In genomic region chr11:10233581-10233980, GRCh38 we compare ENCODE assay signal across 19 cellular contexts.
DNase-seq lines count a peak whose midpoint lies in the region; ATAC-seq, FAIRE-seq and TF ChIP-seq lines count a peak whose summit lies in the region.
"Had no signal": no experiment of that assay in that cellular context is flagged by ENCODE, and none has a peak within 500 bp of the region (broad histone marks: within the 10 kb centered on the region; RNA-seq: fewer than 3 reads in every experiment).

No MANE protein-coding gene starts in this region.

- H3K4me2 ChIP-seq in K562 (ENCODE audit: insufficient read depth, low read length) (no peak overlapping the region), keratinocyte (ENCODE audit: control insufficient read depth, extremely low read depth, insufficient read depth, low read depth, low read length) (peak overlapping the region; percentile 22)
- H3K4me2 ChIP-seq: BLaER1 treated with 17β-estradiol and CSF1 and Interleukin-3, amounts not matched to agents 10 nM and 100 nM had no signal

- dilution Hi-C loops in keratinocyte (cut with MboI; ENCODE audit: extremely low pct_ligation_motif_present, low sequenced_read_pairs), result no loop called here

- H3K27me3 ChIP-seq in K562 (ENCODE audit: control insufficient read depth in 2 of 2, insufficient read depth in 2 of 2, low read length in 2 of 2), result no peaks in the 10 kb centered on the region; a peak in 1 of 5 replicates
- no peaks in the 10 kb centered on the region for H3K27me3 ChIP-seq in keratinocyte (ENCODE audit: control insufficient read depth, extremely low read depth, insufficient read depth, low read length)
- H3K27me3 ChIP-seq: BLaER1 treated with 17β-estradiol and CSF1 and Interleukin-3, amounts not matched to agents 10 nM and 100 nM; esophagus muscularis mucosa; SJSA1 had no signal

- in situ Hi-C loops in K562 (cut with MboI), result no loop called here

- no TSS peak for BruUV-seq in K562 (replicated peaks; lab: Mats Ljungman, UMichigan)

- FAIRE-seq in HTR-8/SVneo (lab: Jason Lieb, UNC) (peak; percentile 69), K562 (lab: Jason Lieb, UNC) (no peak), keratinocyte (lab: Jason Lieb, UNC) (peak; percentile 90)
- FAIRE-seq: kidney, urothelium cell line had no signal

- POLR2A ChIA-PET in K562 (lab: Yijun Ruan, JAX), result interaction anchor here (0.6 to 1.3 kb wide), 2 partner anchors 16 to 93 kb away, joined by 3 read pairs; no protein-coding TSS in a partner anchor

- ATAC-seq in K562 (no peak), GM21717 (IDR thresholded peaks at IDR 0.05; ENCODE audit: unreplicated experiment) (no peak)
- no peak for ATAC-seq in activated naive CD4-positive, alpha-beta T cell treated with anti-CD3 and anti-CD28 coated beads, Interleukin-2, amount 50 U/mL, for 72 hours
- ATAC-seq: activated T-cell treated with anti-CD3 and anti-CD28 coated beads, Interleukin-2, amount 50 U/mL, for 4 hours had no signal

- H3K79me2 ChIP-seq in K562 (ENCODE audit: control insufficient read depth, insufficient read depth, low read length) (no peaks in the 10 kb centered on the region), keratinocyte (ENCODE audit: control insufficient read depth, insufficient read depth, low read length) (peaks cover 22% of the 10 kb centered on the region)

- H4K20me1 ChIP-seq in K562 (replicated peaks; ENCODE audit: control insufficient read depth, insufficient read depth, low read length), result no peaks in the 10 kb centered on the region
- no peaks in the 10 kb centered on the region for H4K20me1 ChIP-seq in keratinocyte (ENCODE audit: control insufficient read depth, extremely low read depth, insufficient read depth, low read length)

- H2AFZ ChIP-seq in K562 (ENCODE audit: low read depth, low read length) (no peak overlapping the region), keratinocyte (ENCODE audit: control insufficient read depth, low read length) (no peak overlapping the region)

- TF ChIP-seq POLR2A in K562 (conservative IDR thresholded peaks at IDR 0.05), result no peak

- H3K9me1 ChIP-seq in K562 (ENCODE audit: control insufficient read depth, insufficient read depth, low read length), result no peaks in the 10 kb centered on the region
- no peaks in the 10 kb centered on the region for H3K9me1 ChIP-seq in keratinocyte (ENCODE audit: control insufficient read depth, extremely low read depth, insufficient read depth, low read length)

- CTCF ChIA-PET in K562 (lab: Yijun Ruan, JAX; ENCODE audit: low intra/inter-chr PET ratio), result interaction anchor here (0.6 kb wide), 1 partner anchor 12 kb away, joined by 4 read pairs; no protein-coding TSS in a partner anchor

- DNase-seq in AG09309 (ENCODE audit: low read depth), result peak; percentile 37
- DNase-seq in HTR-8/SVneo (ENCODE audit: insufficient read length, low spot score), result peak; percentile 61
- DNase-seq in K562 (ENCODE audit: extremely low read depth in 1 of 4, low spot score in 3 of 4), result peak in 1 of 4 experiments; percentile 3
- DNase-seq in keratinocyte (ENCODE audit: low read depth, low spot score), result peak; percentile 33
- no peak for DNase-seq in SHP77 (lab: John Stamatoyannopoulos, UW)
- DNase-seq in putamen (ENCODE audit: low spot score), result no peak
- DNase-seq in activated naive CD4-positive, alpha-beta T cell treated with anti-CD3 and anti-CD28 coated beads, Interleukin-2, amount 50 U/mL, for 72 hours (ENCODE audit: low spot score in 2 of 2), result no peak
- DNase-seq: activated B cell treated with CpG ODN at 0.5 μM for 24 hours; activated T-cell treated with anti-CD3 and anti-CD28 coated beads, Interleukin-2, amount 50 U/mL, for 4 hours; GF-D8; kidney; NCI-H1092 treated with DMSO at 0.1 percent for 48 hours had no signal

- intact Hi-C loops in K562 (cut with micrococcal nuclease), result no loop called here

- H3K4me1 ChIP-seq in K562 (replicated peaks in 1 of 2; ENCODE audit: control insufficient read depth in 2 of 2, insufficient read depth in 2 of 2, low read length in 2 of 2), result no peaks in the 10 kb centered on the region
- peaks cover 11% of the 10 kb centered on the region for H3K4me1 ChIP-seq in keratinocyte (ENCODE audit: control insufficient read depth, extremely low read depth, insufficient read depth, low read length)
- H3K4me1 ChIP-seq: SJSA1 had no signal

- peaks cover 0 to 11% of the 10 kb centered on the region in 2 donors for H3K9me3 Mint-ChIP-seq in activated naive CD4-positive, alpha-beta T cell treated with anti-CD3 and anti-CD28 coated beads, Interleukin-2, amount 50 U/mL, for 72 hours
- H3K9me3 Mint-ChIP-seq: activated B cell treated with CpG ODN at 0.5 μM for 24 hours; activated T-cell treated with anti-CD3 and anti-CD28 coated beads, Interleukin-2, amount 50 U/mL, for 4 hours had no signal

- TF ChIP-seq RAD21 in K562 (CRISPR knock-in tag; conservative IDR thresholded peaks at IDR 0.05 in 1 of 2, IDR thresholded peaks at IDR 0.05 in 1 of 2), result no peak

- H3K4me3 ChIP-seq in AG09309 (ENCODE audit: control insufficient read depth, low read depth, low read length) (no peak overlapping the region), K562 (no peak overlapping the region), keratinocyte (ENCODE audit: control insufficient read depth in 2 of 3, extremely low read depth in 1 of 3, insufficient read depth in 2 of 3, low read depth in 1 of 3, low read length in 3 of 3) (no peak overlapping the region)
- H3K4me3 ChIP-seq: BLaER1 treated with 17β-estradiol and CSF1 and Interleukin-3, amounts not matched to agents 10 nM and 100 nM; esophagus muscularis mucosa; SJSA1 had no signal

- 4% methylated on average over 2 of the region's 2 CpGs for WGBS in K562 (ENCODE audit: insufficient coverage, low coverage, missing lambda C conversion rate)

- H3K36me3 ChIP-seq in K562 (ENCODE audit: control insufficient read depth, insufficient read depth, low read length) (no peaks in the 10 kb centered on the region), keratinocyte (ENCODE audit: control insufficient read depth in 2 of 2, extremely low read depth in 1 of 2, insufficient read depth in 2 of 2, low read length in 2 of 2) (no peaks in the 10 kb centered on the region)

- H3K9me3 ChIP-seq in K562 (replicated peaks; ENCODE audit: control insufficient read depth, insufficient read depth, low read depth, low read length) (no peaks in the 10 kb centered on the region), keratinocyte (ENCODE audit: control insufficient read depth, low read depth, low read length) (peaks cover 3% of the 10 kb centered on the region)
- H3K9me3 ChIP-seq: esophagus muscularis mucosa, SJSA1 had no signal

- H3K27ac Mint-ChIP-seq in activated naive CD4-positive, alpha-beta T cell treated with anti-CD3 and anti-CD28 coated beads, Interleukin-2, amount 50 U/mL, for 72 hours, result no peak overlapping the region
- H3K27ac Mint-ChIP-seq: activated B cell treated with CpG ODN at 0.5 μM for 24 hours, brain, nephron had no signal

- no peak for TF ChIP-seq CTCF in AG09309 (IDR thresholded peaks at IDR 0.05; ENCODE audit: control insufficient read depth, insufficient read depth, low read depth, low read length, missing control alignments)
- TF ChIP-seq CTCF in K562 (IDR thresholded peaks at IDR 0.05 in 2 of 3, conservative IDR thresholded peaks at IDR 0.05 in 1 of 3; ENCODE audit: insufficient read depth in 2 of 3, low read depth in 1 of 3, low read length in 3 of 3), result no peak
- TF ChIP-seq CTCF in keratinocyte (optimal IDR thresholded peaks at IDR 0.05 in 1 of 3, IDR thresholded peaks at IDR 0.05 in 1 of 3, conservative IDR thresholded peaks at IDR 0.05 in 1 of 3; ENCODE audit: extremely low read depth in 1 of 3, insufficient read depth in 2 of 3, low read length in 3 of 3), result no peak

- H3K9ac ChIP-seq in K562 (ENCODE audit: insufficient read depth in 1 of 2, low read depth in 2 of 2, low read length in 2 of 2) (no peak overlapping the region), keratinocyte (ENCODE audit: control insufficient read depth, extremely low read depth, insufficient read depth, low read length) (no peak overlapping the region)
- H3K9ac ChIP-seq: BLaER1 treated with 17β-estradiol and CSF1 and Interleukin-3, amounts not matched to agents 10 nM and 100 nM had no signal

- TF ChIP-seq EP300 in K562 (IDR thresholded peaks at IDR 0.05; ENCODE audit: low read length), result no peak

- peaks cover 0 to 8% of the 10 kb centered on the region in 2 donors for H3K36me3 Mint-ChIP-seq in activated naive CD4-positive, alpha-beta T cell treated with anti-CD3 and anti-CD28 coated beads, Interleukin-2, amount 50 U/mL, for 72 hours

- no peak overlapping the region for H3K27ac ChIP-seq in K562 (ENCODE audit: extremely low read depth, low read depth, low read length)
- peak overlapping the region; percentile 33 for H3K27ac ChIP-seq in keratinocyte (ENCODE audit: control insufficient read depth, insufficient read depth, low read length)
- H3K27ac ChIP-seq: BLaER1 treated with 17β-estradiol and CSF1 and Interleukin-3, amounts not matched to agents 10 nM and 100 nM; esophagus muscularis mucosa; SJSA1 had no signal

TF ChIP-seq in K562, 482 proteins besides CTCF, POLR2A, EP300 and RAD21 (continues in another document):
- TF ChIP-seq MAFG (tag; conservative IDR thresholded peaks at IDR 0.05), result peak; percentile 51

Comparison
In these comparisons a context has a peak if more than half of its experiments do, and no peak if none do; other contexts are left out.
1. DNase-seq: peak in AG09309 (single experiment), HTR-8/SVneo (single experiment) and keratinocyte (single experiment); none in SHP77 (0 of 2), putamen (single experiment) and activated naive CD4-positive, alpha-beta T cell treated with anti-CD3 and anti-CD28 coated beads, Interleukin-2, amount 50 U/mL, for 72 hours (0 of 2).